1 cellular context compared by ENCODE assay signal in the genomic region with DNA sequence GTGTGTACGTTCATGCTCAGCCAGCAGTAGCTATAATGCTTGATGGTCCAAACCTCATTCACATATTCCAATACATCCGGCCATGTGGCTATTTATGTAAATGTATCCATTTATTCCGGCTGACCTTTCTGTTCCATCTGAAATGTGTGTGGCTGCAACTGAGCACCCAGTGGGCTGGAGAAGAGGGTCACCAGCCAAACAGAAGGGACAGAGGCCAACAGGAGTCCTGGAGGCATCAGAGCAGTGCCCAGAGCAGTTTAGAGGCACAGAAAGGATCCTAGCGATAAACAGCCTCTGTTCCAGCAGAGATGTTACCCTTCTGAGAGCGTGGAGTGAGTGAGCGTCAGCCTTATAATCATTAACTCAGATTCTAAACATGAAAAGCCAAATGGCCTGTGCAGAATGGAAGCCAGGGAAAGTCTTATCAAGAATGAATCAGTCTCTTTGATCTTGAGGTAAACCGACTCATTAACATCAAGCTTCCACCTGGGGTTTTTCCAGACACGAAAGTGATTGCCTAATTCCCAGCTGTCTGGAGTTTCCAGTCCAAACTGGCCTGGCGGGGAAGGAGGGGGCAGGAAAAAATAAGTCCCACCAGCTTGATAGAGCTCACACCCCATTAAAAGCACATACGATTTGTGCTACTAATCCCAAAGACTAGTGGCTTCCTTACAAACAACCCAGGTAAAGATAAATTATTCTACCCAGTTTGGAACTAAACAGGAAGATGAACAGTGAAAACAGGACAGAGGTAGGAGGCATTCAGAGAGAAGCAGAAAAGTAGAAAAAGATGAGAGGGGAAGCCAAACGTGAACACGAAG.
TF ChIP-seq lines count a peak whose summit lies in the region.

No MANE protein-coding gene starts in this region.

TF ChIP-seq in HepG2, 621 proteins besides CTCF, POLR2A, EP300 and RAD21 (continued from another document and continues in another):
- TF ChIP-seq, protein P1, sequence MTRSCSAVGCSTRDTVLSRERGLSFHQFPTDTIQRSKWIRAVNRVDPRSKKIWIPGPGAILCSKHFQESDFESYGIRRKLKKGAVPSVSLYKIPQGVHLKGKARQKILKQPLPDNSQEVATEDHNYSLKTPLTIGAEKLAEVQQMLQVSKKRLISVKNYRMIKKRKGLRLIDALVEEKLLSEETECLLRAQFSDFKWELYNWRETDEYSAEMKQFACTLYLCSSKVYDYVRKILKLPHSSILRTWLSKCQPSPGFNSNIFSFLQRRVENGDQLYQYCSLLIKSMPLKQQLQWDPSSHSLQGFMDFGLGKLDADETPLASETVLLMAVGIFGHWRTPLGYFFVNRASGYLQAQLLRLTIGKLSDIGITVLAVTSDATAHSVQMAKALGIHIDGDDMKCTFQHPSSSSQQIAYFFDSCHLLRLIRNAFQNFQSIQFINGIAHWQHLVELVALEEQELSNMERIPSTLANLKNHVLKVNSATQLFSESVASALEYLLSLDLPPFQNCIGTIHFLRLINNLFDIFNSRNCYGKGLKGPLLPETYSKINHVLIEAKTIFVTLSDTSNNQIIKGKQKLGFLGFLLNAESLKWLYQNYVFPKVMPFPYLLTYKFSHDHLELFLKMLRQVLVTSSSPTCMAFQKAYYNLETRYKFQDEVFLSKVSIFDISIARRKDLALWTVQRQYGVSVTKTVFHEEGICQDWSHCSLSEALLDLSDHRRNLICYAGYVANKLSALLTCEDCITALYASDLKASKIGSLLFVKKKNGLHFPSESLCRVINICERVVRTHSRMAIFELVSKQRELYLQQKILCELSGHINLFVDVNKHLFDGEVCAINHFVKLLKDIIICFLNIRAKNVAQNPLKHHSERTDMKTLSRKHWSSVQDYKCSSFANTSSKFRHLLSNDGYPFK (CRISPR knock-in tag; IDR thresholded peaks at IDR 0.05; ENCODE audit: borderline replicate concordance), result no peak
- TF ChIP-seq KLF15 (CRISPR knock-in tag; IDR thresholded peaks at IDR 0.05; ENCODE audit: borderline replicate concordance) (no peak), JUND (CRISPR knock-in tag; IDR thresholded peaks at IDR 0.05) (no peak), ZSCAN31 (CRISPR knock-in tag; IDR thresholded peaks at IDR 0.05; ENCODE audit: low read depth) (no peak), BCLAF1 (IDR thresholded peaks at IDR 0.05) (no peak), PCBP1 (IDR thresholded peaks at IDR 0.05; ENCODE audit: borderline replicate concordance, low read depth, low read length) (no peak), ZFP41 (CRISPR knock-in tag; IDR thresholded peaks at IDR 0.05; ENCODE audit: borderline replicate concordance) (no peak), ZNF672 (CRISPR knock-in tag; IDR thresholded peaks at IDR 0.05) (no peak), HNRNPUL1 (IDR thresholded peaks at IDR 0.05; ENCODE audit: low read depth, low read length) (no peak), E2F2 (CRISPR knock-in tag; IDR thresholded peaks at IDR 0.05; ENCODE audit: borderline replicate concordance) (no peak), SSRP1 (CRISPR knock-in tag; IDR thresholded peaks at IDR 0.05) (no peak), HNF4A (CRISPR knock-in tag; IDR thresholded peaks at IDR 0.05) (peak; percentile 42; the same call in 1 of the 2 replicates), EEA1 (CRISPR knock-in tag; IDR thresholded peaks at IDR 0.05; ENCODE audit: borderline replicate concordance) (no peak), ZNF652 (CRISPR knock-in tag; IDR thresholded peaks at IDR 0.05; ENCODE audit: borderline replicate concordance, low read depth) (no peak; the same call in 1 of the 2 replicates), ZZZ3 (CRISPR knock-in tag; IDR thresholded peaks at IDR 0.05; ENCODE audit: borderline replicate concordance) (no peak), KMT2A (CRISPR knock-in tag; IDR thresholded peaks at IDR 0.05) (peak; percentile 74; the same call in 1 of the 2 replicates), ZNF350 (CRISPR knock-in tag; IDR thresholded peaks at IDR 0.05; ENCODE audit: borderline replicate concordance, low read depth) (peak; percentile 61; the same call in 1 of the 2 replicates), ZNF546 (CRISPR knock-in tag; conservative IDR thresholded peaks at IDR 0.05) (0 out of 2 replicates have a peak, but pooled peaks have one; percentile 40), ZFY (CRISPR knock-in tag; IDR thresholded peaks at IDR 0.05) (no peak; the same call in 1 of the 2 replicates), ZNF703 (CRISPR knock-in tag; IDR thresholded peaks at IDR 0.05; ENCODE audit: borderline replicate concordance) (no peak), MAF1 (CRISPR knock-in tag; IDR thresholded peaks at IDR 0.05; ENCODE audit: borderline replicate concordance) (no peak), ZNF274 (CRISPR knock-in tag; IDR thresholded peaks at IDR 0.05) (no peak), STAT5B (CRISPR knock-in tag; IDR thresholded peaks at IDR 0.05) (no peak), CBFB (CRISPR knock-in tag; IDR thresholded peaks at IDR 0.05) (no peak; the same call in 1 of the 2 replicates), GFI1 (CRISPR knock-in tag; IDR thresholded peaks at IDR 0.05; ENCODE audit: borderline replicate concordance) (peak; percentile 79), NCOA5 (CRISPR knock-in tag; IDR thresholded peaks at IDR 0.05) (no peak), ELF1 (CRISPR knock-in tag; IDR thresholded peaks at IDR 0.05) (0 out of 2 replicates have a peak, but pooled peaks have one; percentile 7), FOXM1 (CRISPR knock-in tag; IDR thresholded peaks at IDR 0.05) (no peak), HOXA3 (CRISPR knock-in tag; IDR thresholded peaks at IDR 0.05) (peak; percentile 58; the same call in 1 of the 2 replicates), ZNF296 (CRISPR knock-in tag; conservative IDR thresholded peaks at IDR 0.05) (no peak), NFYB (CRISPR knock-in tag; IDR thresholded peaks at IDR 0.05) (no peak), FOXO1 (CRISPR knock-in tag; IDR thresholded peaks at IDR 0.05) (peak; percentile 83; the same call in 1 of the 2 replicates), SMARCE1 (IDR thresholded peaks at IDR 0.05; ENCODE audit: borderline replicate concordance) (no peak), U2AF2 (IDR thresholded peaks at IDR 0.05; ENCODE audit: low read depth, low read length) (no peak), ZSCAN12 (CRISPR knock-in tag; IDR thresholded peaks at IDR 0.05) (0 out of 2 replicates have a peak, but pooled peaks have one; percentile 20), MAFG (CRISPR knock-in tag; IDR thresholded peaks at IDR 0.05) (no peak), SRY (CRISPR knock-in tag; IDR thresholded peaks at IDR 0.05) (no peak), ZNF782 (CRISPR knock-in tag; IDR thresholded peaks at IDR 0.05; ENCODE audit: borderline replicate concordance) (no peak), ISX (CRISPR knock-in tag; conservative IDR thresholded peaks at IDR 0.05) (no peak), PHF21A (CRISPR knock-in tag; IDR thresholded peaks at IDR 0.05) (peak; percentile 94), TOE1 (CRISPR knock-in tag; IDR thresholded peaks at IDR 0.05) (peak; percentile 75; the same call in 1 of the 2 replicates), ATF7-NPFF (CRISPR knock-in tag; IDR thresholded peaks at IDR 0.05; ENCODE audit: low read depth) (no peak), FOXP1 (IDR thresholded peaks at IDR 0.05) (peak; percentile 29; the same call in 1 of the 2 replicates), FOXP1 (CRISPR knock-in tag; IDR thresholded peaks at IDR 0.05) (peak; percentile 81), NR2F6 (IDR thresholded peaks at IDR 0.05) (peak; percentile 58; the same call in 1 of the 2 replicates), NR2F6 (CRISPR knock-in tag; IDR thresholded peaks at IDR 0.05) (peak; percentile 47), SP1 (IDR thresholded peaks at IDR 0.05) (no peak), SP1 (CRISPR knock-in tag; IDR thresholded peaks at IDR 0.05) (peak; percentile 9; the same call in 1 of the 2 replicates)
- TF ChIP-seq, protein P2, sequence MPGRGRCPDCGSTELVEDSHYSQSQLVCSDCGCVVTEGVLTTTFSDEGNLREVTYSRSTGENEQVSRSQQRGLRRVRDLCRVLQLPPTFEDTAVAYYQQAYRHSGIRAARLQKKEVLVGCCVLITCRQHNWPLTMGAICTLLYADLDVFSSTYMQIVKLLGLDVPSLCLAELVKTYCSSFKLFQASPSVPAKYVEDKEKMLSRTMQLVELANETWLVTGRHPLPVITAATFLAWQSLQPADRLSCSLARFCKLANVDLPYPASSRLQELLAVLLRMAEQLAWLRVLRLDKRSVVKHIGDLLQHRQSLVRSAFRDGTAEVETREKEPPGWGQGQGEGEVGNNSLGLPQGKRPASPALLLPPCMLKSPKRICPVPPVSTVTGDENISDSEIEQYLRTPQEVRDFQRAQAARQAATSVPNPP (CRISPR knock-in tag; IDR thresholded peaks at IDR 0.05), result no peak
- TF ChIP-seq, protein P3, sequence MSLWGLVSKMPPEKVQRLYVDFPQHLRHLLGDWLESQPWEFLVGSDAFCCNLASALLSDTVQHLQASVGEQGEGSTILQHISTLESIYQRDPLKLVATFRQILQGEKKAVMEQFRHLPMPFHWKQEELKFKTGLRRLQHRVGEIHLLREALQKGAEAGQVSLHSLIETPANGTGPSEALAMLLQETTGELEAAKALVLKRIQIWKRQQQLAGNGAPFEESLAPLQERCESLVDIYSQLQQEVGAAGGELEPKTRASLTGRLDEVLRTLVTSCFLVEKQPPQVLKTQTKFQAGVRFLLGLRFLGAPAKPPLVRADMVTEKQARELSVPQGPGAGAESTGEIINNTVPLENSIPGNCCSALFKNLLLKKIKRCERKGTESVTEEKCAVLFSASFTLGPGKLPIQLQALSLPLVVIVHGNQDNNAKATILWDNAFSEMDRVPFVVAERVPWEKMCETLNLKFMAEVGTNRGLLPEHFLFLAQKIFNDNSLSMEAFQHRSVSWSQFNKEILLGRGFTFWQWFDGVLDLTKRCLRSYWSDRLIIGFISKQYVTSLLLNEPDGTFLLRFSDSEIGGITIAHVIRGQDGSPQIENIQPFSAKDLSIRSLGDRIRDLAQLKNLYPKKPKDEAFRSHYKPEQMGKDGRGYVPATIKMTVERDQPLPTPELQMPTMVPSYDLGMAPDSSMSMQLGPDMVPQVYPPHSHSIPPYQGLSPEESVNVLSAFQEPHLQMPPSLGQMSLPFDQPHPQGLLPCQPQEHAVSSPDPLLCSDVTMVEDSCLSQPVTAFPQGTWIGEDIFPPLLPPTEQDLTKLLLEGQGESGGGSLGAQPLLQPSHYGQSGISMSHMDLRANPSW (CRISPR knock-in tag; IDR thresholded peaks at IDR 0.05; ENCODE audit: borderline replicate concordance), result no peak; the same call in 1 of the 2 replicates
- TF ChIP-seq, protein P4, sequence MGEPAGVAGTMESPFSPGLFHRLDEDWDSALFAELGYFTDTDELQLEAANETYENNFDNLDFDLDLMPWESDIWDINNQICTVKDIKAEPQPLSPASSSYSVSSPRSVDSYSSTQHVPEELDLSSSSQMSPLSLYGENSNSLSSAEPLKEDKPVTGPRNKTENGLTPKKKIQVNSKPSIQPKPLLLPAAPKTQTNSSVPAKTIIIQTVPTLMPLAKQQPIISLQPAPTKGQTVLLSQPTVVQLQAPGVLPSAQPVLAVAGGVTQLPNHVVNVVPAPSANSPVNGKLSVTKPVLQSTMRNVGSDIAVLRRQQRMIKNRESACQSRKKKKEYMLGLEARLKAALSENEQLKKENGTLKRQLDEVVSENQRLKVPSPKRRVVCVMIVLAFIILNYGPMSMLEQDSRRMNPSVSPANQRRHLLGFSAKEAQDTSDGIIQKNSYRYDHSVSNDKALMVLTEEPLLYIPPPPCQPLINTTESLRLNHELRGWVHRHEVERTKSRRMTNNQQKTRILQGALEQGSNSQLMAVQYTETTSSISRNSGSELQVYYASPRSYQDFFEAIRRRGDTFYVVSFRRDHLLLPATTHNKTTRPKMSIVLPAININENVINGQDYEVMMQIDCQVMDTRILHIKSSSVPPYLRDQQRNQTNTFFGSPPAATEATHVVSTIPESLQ (CRISPR knock-in tag; conservative IDR thresholded peaks at IDR 0.05), result no peak
- TF ChIP-seq, protein P5, sequence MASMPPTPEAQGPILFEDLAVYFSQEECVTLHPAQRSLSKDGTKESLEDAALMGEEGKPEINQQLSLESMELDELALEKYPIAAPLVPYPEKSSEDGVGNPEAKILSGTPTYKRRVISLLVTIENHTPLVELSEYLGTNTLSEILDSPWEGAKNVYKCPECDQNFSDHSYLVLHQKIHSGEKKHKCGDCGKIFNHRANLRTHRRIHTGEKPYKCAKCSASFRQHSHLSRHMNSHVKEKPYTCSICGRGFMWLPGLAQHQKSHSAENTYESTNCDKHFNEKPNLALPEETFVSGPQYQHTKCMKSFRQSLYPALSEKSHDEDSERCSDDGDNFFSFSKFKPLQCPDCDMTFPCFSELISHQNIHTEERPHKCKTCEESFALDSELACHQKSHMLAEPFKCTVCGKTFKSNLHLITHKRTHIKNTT (CRISPR knock-in tag; IDR thresholded peaks at IDR 0.05), result no peak
- TF ChIP-seq, protein P6, sequence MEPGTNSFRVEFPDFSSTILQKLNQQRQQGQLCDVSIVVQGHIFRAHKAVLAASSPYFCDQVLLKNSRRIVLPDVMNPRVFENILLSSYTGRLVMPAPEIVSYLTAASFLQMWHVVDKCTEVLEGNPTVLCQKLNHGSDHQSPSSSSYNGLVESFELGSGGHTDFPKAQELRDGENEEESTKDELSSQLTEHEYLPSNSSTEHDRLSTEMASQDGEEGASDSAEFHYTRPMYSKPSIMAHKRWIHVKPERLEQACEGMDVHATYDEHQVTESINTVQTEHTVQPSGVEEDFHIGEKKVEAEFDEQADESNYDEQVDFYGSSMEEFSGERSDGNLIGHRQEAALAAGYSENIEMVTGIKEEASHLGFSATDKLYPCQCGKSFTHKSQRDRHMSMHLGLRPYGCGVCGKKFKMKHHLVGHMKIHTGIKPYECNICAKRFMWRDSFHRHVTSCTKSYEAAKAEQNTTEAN (CRISPR knock-in tag; conservative IDR thresholded peaks at IDR 0.05), result no peak
